8 cellular contexts compared by ENCODE assay signal in the genomic region with DNA sequence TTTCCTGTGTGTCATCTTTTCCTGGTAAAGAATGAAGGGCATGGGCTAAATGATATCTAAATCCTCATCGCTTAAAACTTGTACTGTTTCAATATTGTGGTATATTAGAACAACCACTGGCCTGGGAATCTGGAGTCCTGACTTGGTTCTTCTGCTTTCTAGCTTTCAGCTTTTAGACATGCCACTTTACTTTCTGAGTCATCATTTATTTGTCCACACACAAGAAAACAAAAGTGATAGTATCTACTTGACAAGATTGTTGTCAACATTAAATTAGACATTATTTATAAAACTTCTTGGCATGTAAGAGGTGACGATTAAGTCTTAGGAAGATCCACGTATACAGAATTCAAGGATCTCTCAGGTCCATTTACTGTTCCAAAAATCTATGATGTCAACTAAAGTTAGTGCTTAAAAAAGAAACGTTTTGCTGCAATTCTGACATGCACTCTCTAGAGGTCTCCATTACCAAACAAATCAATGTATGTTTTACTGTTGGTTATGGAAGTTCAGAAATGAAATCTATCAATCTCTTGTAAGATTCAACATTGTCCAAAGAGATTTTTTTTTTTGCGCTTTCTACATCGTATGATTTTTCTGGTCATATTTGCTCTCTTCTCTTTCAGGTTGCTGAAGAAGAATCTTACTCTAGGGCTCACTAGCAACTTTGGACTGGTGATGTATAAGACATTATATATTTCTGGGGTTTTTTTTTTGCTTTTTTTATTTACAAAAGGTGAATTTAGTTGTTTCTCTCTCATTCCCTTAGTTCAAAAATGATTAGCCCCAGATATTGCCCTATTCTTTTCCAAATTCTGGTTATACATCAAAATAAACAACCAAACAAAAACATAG. TPM values are rescaled to one million over a fixed set of nuclear protein-coding genes. Genes with fewer than 3 reads are reported as not detected.
A peak's percentile ranks its signal among the peaks of the same experiment; 100 is the strongest.
DNase-seq lines count a peak whose midpoint lies in the region; ATAC-seq and TF ChIP-seq lines count a peak whose summit lies in the region.

No MANE protein-coding gene starts in this region.

- no peak overlapping the region for H3K9ac ChIP-seq in fibroblast of lung (ENCODE audit: insufficient read depth, low read length)

- DNase-seq in A172 (ENCODE audit: low spot score), result peak; percentile 9
- peak; percentile 63 for DNase-seq in NCI-H748 treated with DMSO at 0.1 percent for 48 hours (lab: John Stamatoyannopoulos, UW)
- peak in 1 of 2 donors; percentile 45 for DNase-seq in fibroblast of lung (ENCODE audit: low read depth in 2 of 2)
- DNase-seq in T-helper 9 cell, result no peak
- no peak for DNase-seq in stimulated activated naive CD4-positive, alpha-beta T cell treated with Interleukin-2 at 50 U/mL for 16 hours (lab: John Stamatoyannopoulos, UW)
- no peak for DNase-seq in sigmoid colon
- no peak for DNase-seq in nucleus accumbens (lab: John Stamatoyannopoulos, UW)

- H2AFZ ChIP-seq in fibroblast of lung (ENCODE audit: low read length), result no peak overlapping the region

- no peak overlapping the region for H3K27ac ChIP-seq in fibroblast of lung (ENCODE audit: insufficient read depth, low read length)
- H3K27ac ChIP-seq in sigmoid colon, result no peak overlapping the region

- H3K4me3 ChIP-seq in fibroblast of lung (replicated peaks in 1 of 4; ENCODE audit: control extremely low read depth in 1 of 4, insufficient read depth in 1 of 4, low read depth in 3 of 4, low read length in 4 of 4), result no peak overlapping the region
- no peak overlapping the region for H3K4me3 ChIP-seq in sigmoid colon

- no peak for TF ChIP-seq EP300 in sigmoid colon (IDR thresholded peaks at IDR 0.05)

- H4K20me1 ChIP-seq in fibroblast of lung (ENCODE audit: control insufficient read depth, extremely low read depth, insufficient read depth, low read length), result no peaks in the 10 kb centered on the region

- TF ChIP-seq CTCF in fibroblast of lung (conservative IDR thresholded peaks at IDR 0.05 in 1 of 2, IDR thresholded peaks at IDR 0.05 in 1 of 2; ENCODE audit: low read depth in 1 of 2, low read length in 2 of 2) (peak; percentile 33 to 54), sigmoid colon (IDR thresholded peaks at IDR 0.05) (peak in 1 of 4 experiments; percentile 17)

- H3K4me1 ChIP-seq in fibroblast of lung (ENCODE audit: control insufficient read depth, extremely low read depth, insufficient read depth, low read length) (no peaks in the 10 kb centered on the region), sigmoid colon (no peaks in the 10 kb centered on the region)

- intact Hi-C loops in sigmoid colon (cut with DNase I), result no loop called here

- H3K9me3 ChIP-seq in fibroblast of lung (ENCODE audit: control insufficient read depth, insufficient read depth, low read depth, low read length) (no peaks in the 10 kb centered on the region), sigmoid colon (no peaks in the 10 kb centered on the region)

- H3K36me3 ChIP-seq in fibroblast of lung (ENCODE audit: control insufficient read depth, insufficient read depth, low read length) (no peaks in the 10 kb centered on the region), sigmoid colon (no peaks in the 10 kb centered on the region)

- no peak overlapping the region for H3K4me2 ChIP-seq in fibroblast of lung (ENCODE audit: extremely low read depth, insufficient read depth, low read length)

- no peak for TF ChIP-seq POLR2A in sigmoid colon (IDR thresholded peaks at IDR 0.05)

- no peaks in the 10 kb centered on the region for H3K79me2 ChIP-seq in fibroblast of lung (ENCODE audit: control insufficient read depth, insufficient read depth, low read length)

- H3K27me3 ChIP-seq in fibroblast of lung (ENCODE audit: control insufficient read depth, insufficient read depth, low read length) (no peaks in the 10 kb centered on the region), sigmoid colon (no peaks in the 10 kb centered on the region)

- WGBS in sigmoid colon, 2 donors, result 63 to 66% methylated on average over 6 of the region's 6 CpGs

- peak; percentile 40 for ATAC-seq in GM18867 (IDR thresholded peaks at IDR 0.05; ENCODE audit: unreplicated experiment)

RNA-seq across cellular contexts. Expression of a gene that starts 53.6 kb away (rescaled TPM):
- total RNA-seq in A172 (2014; rRNA removed; shearing (Covaris generic)), result 1.1 and 2.4 TPM in 2 replicates
- total RNA-seq in fibroblast of lung (under 0.01 and 0.17 TPM in 2 replicates), sigmoid colon (10 to 100 TPM; 37.8 to 65.2 (median 56.6) TPM)
- polyA plus RNA-seq in fibroblast of lung (0.30 and 0.44 TPM in 2 replicates), sigmoid colon (1 to 10 TPM in 1 of 3 donors, under 1 TPM in 1, not detected in 1; 0.92 to 1.2 TPM)
- polyA plus RNA-seq in fibroblast of lung (2012), result 0.25 and 0.36 TPM in 2 replicates
- 3.8 TPM in 1 of 2 replicates, not detected in the other for polyA minus RNA-seq in fibroblast of lung (ENCODE audit: low replicate concordance)

Comparison
In these comparisons a context has a peak if more than half of its experiments do, and no peak if none do; other contexts are left out.
1. DNase-seq: peak in A172 (single experiment) and NCI-H748 treated with DMSO at 0.1 percent for 48 hours (single experiment); none in T-helper 9 cell (single experiment), stimulated activated naive CD4-positive, alpha-beta T cell treated with Interleukin-2 at 50 U/mL for 16 hours (single experiment), sigmoid colon (single experiment) and nucleus accumbens (0 of 56).
2. RNA of a gene that starts 53.6 kb away (total RNA-seq): 37.8 to 65.2 TPM in sigmoid colon; 1.1 to 2.4 TPM in A172 and under 0.01 to 0.17 TPM in fibroblast of lung; every median in the first group is over 10 times any median in the second.